14 cellular contexts compared by ENCODE assay signal in genomic region chr2:98778741-98779483, GRCh38. TPM values are rescaled to one million over a fixed set of nuclear protein-coding genes. Genes with fewer than 3 reads are reported as not detected.
A peak's percentile ranks its signal among the peaks of the same experiment; 100 is the strongest.
DNase-seq lines count a peak whose midpoint lies in the region; ATAC-seq and TF ChIP-seq lines count a peak whose summit lies in the region.
"Had no signal": no experiment of that assay in that cellular context is flagged by ENCODE, and none has a peak within 500 bp of the region (broad histone marks: within the 10 kb centered on the region; RNA-seq: fewer than 3 reads in every experiment).

No MANE protein-coding gene starts in this region.

- H3K27me3 Mint-ChIP-seq in Caco-2 (ENCODE audit: insufficient read depth, unreplicated experiment): no peaks in the 10 kb centered on the region
- H3K27me3 Mint-ChIP-seq: CD4-positive, alpha-beta memory T cell had no signal

- no peaks in the 10 kb centered on the region for H3K4me1 Mint-ChIP-seq in Caco-2 (ENCODE audit: low read depth, unreplicated experiment)

- CTCF ChIA-PET in Caco-2 (lab: Charles Lee): no interaction called here

- H3K9me3 ChIP-seq in Caco-2 (peaks cover 19% of the 10 kb centered on the region), parathyroid adenoma (ENCODE audit: control insufficient read depth, low read length) (no peaks in the 10 kb centered on the region)
- no peaks in the 10 kb centered on the region for H3K9me3 ChIP-seq in effector memory CD4-positive, alpha-beta T cell (ENCODE audit: control insufficient read depth, low read length)
- H3K9me3 ChIP-seq: BE2C had no signal

- no peaks in the 10 kb centered on the region for H3K79me2 ChIP-seq in parathyroid adenoma

- peak overlapping the region; percentile 14 for H3K27ac Mint-ChIP-seq in Caco-2 (ENCODE audit: unreplicated experiment)
- H3K27ac Mint-ChIP-seq: H9 had no signal

- H3K4me2 ChIP-seq in parathyroid adenoma (ENCODE audit: low read length): no peak overlapping the region

- H3K36me3 ChIP-seq in Caco-2 (ENCODE audit: control insufficient read depth, insufficient read depth, low read length) (no peaks in the 10 kb centered on the region), parathyroid adenoma (ENCODE audit: control insufficient read depth, insufficient read depth, low read length) (no peaks in the 10 kb centered on the region)
- H3K36me3 ChIP-seq in effector memory CD4-positive, alpha-beta T cell (ENCODE audit: control insufficient read depth, insufficient read depth, low read length): no peaks in the 10 kb centered on the region
- H3K36me3 ChIP-seq: BE2C had no signal

- peaks cover 8% of the 10 kb centered on the region for H3K36me3 Mint-ChIP-seq in Caco-2 (ENCODE audit: insufficient read depth, unreplicated experiment)

- TF ChIP-seq CTCF in Caco-2 (IDR thresholded peaks at IDR 0.05; ENCODE audit: insufficient read depth in 1 of 2, low read depth in 1 of 2, low read length in 1 of 2, severe bottlenecking in 1 of 2, unreplicated experiment in 1 of 2) (no peak), parathyroid adenoma (IDR thresholded peaks at IDR 0.05) (no peak)

- no peak overlapping the region for H3K9ac ChIP-seq in parathyroid adenoma

- POLR2A ChIA-PET in Caco-2 (lab: Charles Lee): no interaction called here

- peaks cover 15% of the 10 kb centered on the region for H3K4me1 ChIP-seq in Caco-2
- H3K4me1 ChIP-seq in parathyroid adenoma: no peaks in the 10 kb centered on the region
- peaks cover 7% of the 10 kb centered on the region for H3K4me1 ChIP-seq in effector memory CD4-positive, alpha-beta T cell (ENCODE audit: control insufficient read depth, insufficient read depth, low read length, poor library complexity, severe bottlenecking)
- H3K4me1 ChIP-seq: BE2C had no signal

- H3K27ac ChIP-seq in parathyroid adenoma: no peak overlapping the region
- no peak overlapping the region for H3K27ac ChIP-seq in effector memory CD4-positive, alpha-beta T cell (ENCODE audit: insufficient read depth, low read length, poor library complexity, severe bottlenecking)

- H3K4me3 ChIP-seq in Caco-2 (ENCODE audit: low read depth, low read length): no peak overlapping the region
- no peak overlapping the region for H3K4me3 ChIP-seq in parathyroid adenoma (ENCODE audit: low read depth, low read length)
- no peak overlapping the region for H3K4me3 ChIP-seq in effector memory CD4-positive, alpha-beta T cell (ENCODE audit: insufficient read depth, low read depth, low read length, poor library complexity, severe bottlenecking)
- H3K4me3 ChIP-seq: GM12878 had no signal

- H3K27me3 ChIP-seq in Caco-2 (replicated peaks; ENCODE audit: control insufficient read depth, insufficient read depth, low read length) (no peaks in the 10 kb centered on the region), parathyroid adenoma (ENCODE audit: control insufficient read depth, insufficient read depth, low read length) (no peaks in the 10 kb centered on the region)
- H3K27me3 ChIP-seq in effector memory CD4-positive, alpha-beta T cell (replicated peaks; ENCODE audit: control insufficient read depth, insufficient read depth, low read length, poor library complexity, severe bottlenecking): no peaks in the 10 kb centered on the region
- H3K27me3 ChIP-seq: BE2C had no signal

- no peak overlapping the region for H3K4me3 Mint-ChIP-seq in Caco-2 (ENCODE audit: unreplicated experiment)
- H3K4me3 Mint-ChIP-seq: CD4-positive, alpha-beta memory T cell; H9 had no signal

- no peak for DNase-seq in Caco-2
- peak; percentile 31 for DNase-seq in ELR (ENCODE audit: low read depth)
- DNase-seq in ecto neural progenitor cell (ENCODE audit: low spot score): peak; percentile 14
- DNase-seq in effector memory CD4-positive, alpha-beta T cell: no peak
- no peak for DNase-seq in NCI-H748 treated with DMSO at 0.1 percent for 48 hours (lab: John Stamatoyannopoulos, UW)
- DNase-seq: BE2C; CD4-positive, alpha-beta memory T cell; DMS153; DMS79 treated with DMSO at 0.1 percent for 48 hours; GOT3; H9 had no signal

- intact Hi-C loops in Caco-2 (cut with micrococcal nuclease; ENCODE audit: unreplicated experiment): no loop called here

- ATAC-seq in GM21381 (IDR thresholded peaks at IDR 0.05; ENCODE audit: unreplicated experiment): no peak
- ATAC-seq: GM12878 had no signal

- peaks cover 27% of the 10 kb centered on the region for H3K9me3 Mint-ChIP-seq in Caco-2 (ENCODE audit: unreplicated experiment)

- BruUV-seq in Caco-2 (replicated peaks; lab: Mats Ljungman, UMichigan): no TSS peak

- peak overlapping the region; percentile 48 for H2AFZ ChIP-seq in parathyroid adenoma

RNA-seq across cellular contexts. Expression of gene MGAT4A, which starts 48.0 kb away (rescaled TPM):
- 63.7 and 72.3 TPM in 2 replicates for total RNA-seq in Caco-2 (2022)

Comparison
In these comparisons a context has a peak if more than half of its experiments do, and no peak if none do; other contexts are left out.
1. DNase-seq: peak in ELR (single experiment) and ecto neural progenitor cell (single experiment); none in Caco-2 (0 of 2), effector memory CD4-positive, alpha-beta T cell (0 of 3) and NCI-H748 treated with DMSO at 0.1 percent for 48 hours (single experiment).